ENCODE assay signal across 8 cellular contexts in genomic region chr20:34516038-34516873, GRCh38. TPM values are rescaled to one million over a fixed set of nuclear protein-coding genes. Genes with fewer than 3 reads are reported as not detected.
A peak's percentile ranks its signal among the peaks of the same experiment; 100 is the strongest.
DNase-seq lines count a peak whose midpoint lies in the region; ATAC-seq and TF ChIP-seq lines count a peak whose summit lies in the region.

DYNLRB1 (plus strand) TSS chr20:34516422; CDS start chr20:34516459, 37 bp downstream.

- peaks cover 27% of the 10 kb centered on the region for H3K4me1 Mint-ChIP-seq in endothelial cell (ENCODE audit: unreplicated experiment)
- H3K4me1 Mint-ChIP-seq in mesothelial cell of epicardium, result peaks cover 21% of the 10 kb centered on the region

- H3K36me3 Mint-ChIP-seq in endothelial cell (ENCODE audit: low read depth, unreplicated experiment) (peaks cover 10% of the 10 kb centered on the region), mesothelial cell of epicardium (peaks cover 2% of the 10 kb centered on the region)

- H3K4me2 ChIP-seq in OCI-LY3 (ENCODE audit: low read length), result peak within 1 kb of the TSS; percentile 87

- no peaks in the 10 kb centered on the region for H3K9me3 Mint-ChIP-seq in endothelial cell (ENCODE audit: unreplicated experiment)
- no peaks in the 10 kb centered on the region for H3K9me3 Mint-ChIP-seq in mesothelial cell of epicardium

- H3K27ac ChIP-seq in OCI-LY3 (ENCODE audit: low read length), result peak within 1 kb of the TSS; percentile 23

- peaks cover 25% of the 10 kb centered on the region for H3K79me2 ChIP-seq in OCI-LY3 (ENCODE audit: low read length)

- peak within 1 kb of the TSS; percentile 82 for H3K9ac ChIP-seq in OCI-LY3 (ENCODE audit: low read length)

- peak; percentile 95 for DNase-seq in D341Med (ENCODE audit: low spot score)
- peak; percentile 91 for DNase-seq in HuH-7.5 (ENCODE audit: low spot score)
- DNase-seq in activated CD8-positive, alpha-beta memory T cell treated with anti-CD3 and anti-CD28 coated beads, Interleukin-2, amount 50 U/mL, for 48 hours, result peak; percentile 98
- peak; percentile 98 for DNase-seq in endothelial cell (ENCODE audit: low spot score)
- DNase-seq in mesothelial cell of epicardium (ENCODE audit: low spot score in 2 of 2, unreplicated experiment in 2 of 2), result peak; percentile 99
- peak; percentile 83 to 92 for DNase-seq in stimulated activated CD8-positive, alpha-beta memory T cell treated with anti-CD3 and anti-CD28 coated beads, Interleukin-15, amount 100 ng/mL, for 4 hours (ENCODE audit: low read depth in 2 of 2)

- H3K36me3 ChIP-seq in OCI-LY3 (replicated peaks; ENCODE audit: low read depth, low read length), result peaks cover 2% of the 10 kb centered on the region

- peak within 1 kb of the TSS; percentile 87 for H3K4me3 ChIP-seq in OCI-LY3 (ENCODE audit: low read length)

- H3K27me3 Mint-ChIP-seq in endothelial cell (ENCODE audit: unreplicated experiment), result peaks cover 11% of the 10 kb centered on the region
- H3K27me3 Mint-ChIP-seq in mesothelial cell of epicardium (ENCODE audit: low read depth), result no peaks in the 10 kb centered on the region

- H3K27me3 ChIP-seq in OCI-LY3 (ENCODE audit: low read depth, low read length), result no peaks in the 10 kb centered on the region

- H3K4me1 ChIP-seq in OCI-LY3 (ENCODE audit: low read length), result peaks cover 11% of the 10 kb centered on the region

- H2AFZ ChIP-seq in OCI-LY3 (ENCODE audit: low read depth, low read length), result peak within 1 kb of the TSS; percentile 87

- peak within 1 kb of the TSS; percentile 99 for H3K4me3 Mint-ChIP-seq in endothelial cell (ENCODE audit: unreplicated experiment)
- H3K4me3 Mint-ChIP-seq in mesothelial cell of epicardium, result peak within 1 kb of the TSS; percentile 98

- TF ChIP-seq CTCF in OCI-LY3 (IDR thresholded peaks at IDR 0.05; ENCODE audit: low read depth, low read length), result no peak
- TF ChIP-seq CTCF in endothelial cell (IDR thresholded peaks at IDR 0.05; ENCODE audit: unreplicated experiment), result no peak
- no peak for TF ChIP-seq CTCF in mesothelial cell of epicardium (IDR thresholded peaks at IDR 0.05; ENCODE audit: unreplicated experiment)

- peak; percentile 74 for ATAC-seq in GM21515 (IDR thresholded peaks at IDR 0.05; ENCODE audit: unreplicated experiment)

- no peaks in the 10 kb centered on the region for H3K9me3 ChIP-seq in OCI-LY3 (ENCODE audit: insufficient read depth, low read length)

- H3K27ac Mint-ChIP-seq in endothelial cell (ENCODE audit: unreplicated experiment) (peak within 1 kb of the TSS; percentile 98), mesothelial cell of epicardium (peak within 1 kb of the TSS; percentile 100)

- H4K20me1 ChIP-seq in OCI-LY3 (ENCODE audit: insufficient read depth, low read length), result 0 out of 2 replicates have a peak, but pooled peaks cover 3% of the 10 kb centered on the region

RNA-seq across cellular contexts. Expression of gene DYNLRB1, which starts in this region (rescaled TPM):
- total RNA-seq in endothelial cell (ENCODE audit: unreplicated experiment), result 96.8 TPM
- 95.9 to 101 TPM (median 96.7 TPM) in 3 replicates for total RNA-seq in mesothelial cell of epicardium

Comparison
In these comparisons a context has a peak if more than half of its experiments do, and no peak if none do; other contexts are left out.
1. Peak in every context shown above with its lines: DNase-seq, ATAC-seq, H3K4me3 ChIP-seq and H3K27ac ChIP-seq.